8 cellular contexts compared by ENCODE assay signal in genomic region chr2:98731709-98732349, GRCh38. TPM values are rescaled to one million over a fixed set of nuclear protein-coding genes. Genes with fewer than 3 reads are reported as not detected.
DNase-seq lines count a peak whose midpoint lies in the region; ATAC-seq and TF ChIP-seq lines count a peak whose summit lies in the region.

No MANE protein-coding gene starts in this region.

- peak overlapping the region; percentile 94 for H3K4me3 Mint-ChIP-seq in activated CD4-positive, alpha-beta T cell treated with anti-CD3 and anti-CD28 coated beads, Interleukin-2, amount 10 ng/mL, durations not matched to agents 7 days and 5 days
- H3K4me3 Mint-ChIP-seq in activated T-helper 17 cell treated with anti-CD3 and anti-CD28 coated beads, Interleukin-2, amount 50 U/mL, for 72 hours: peak overlapping the region; percentile 90

- peaks cover 36% of the 10 kb centered on the region for H3K36me3 Mint-ChIP-seq in activated CD4-positive, alpha-beta T cell treated with anti-CD3 and anti-CD28 coated beads, Interleukin-2, amount 10 ng/mL, durations not matched to agents 7 days and 5 days (ENCODE audit: low read depth)
- H3K36me3 Mint-ChIP-seq in activated T-helper 17 cell treated with anti-CD3 and anti-CD28 coated beads, Interleukin-2, amount 50 U/mL, for 72 hours (ENCODE audit: low read depth): peaks cover 31% of the 10 kb centered on the region

- DNase-seq in activated CD4-positive, alpha-beta T cell treated with anti-CD3 and anti-CD28 coated beads, Interleukin-2, amount 10 ng/mL, durations not matched to agents 7 days and 5 days: no peak
- no peak for DNase-seq in activated CD4-positive, alpha-beta T cell treated with anti-CD3 and anti-CD28 coated beads, Interleukin-2, amount 50 U/mL, for 4 hours
- no peak for DNase-seq in kidney epithelial cell (ENCODE audit: low read depth)
- no peak for DNase-seq in thoracic aorta (ENCODE audit: low spot score)
- DNase-seq in HUDEP-2 (lab: John Stamatoyannopoulos, UW; ENCODE audit: unreplicated experiment in 76 of 76): no peak
- no peak for DNase-seq in NK-92 (lab: John Stamatoyannopoulos, UW; ENCODE audit: unreplicated experiment)

- peaks cover 21 to 35% of the 10 kb centered on the region in 2 donors for H3K4me1 ChIP-seq in thoracic aorta (ENCODE audit: control insufficient read depth in 1 of 2, low read depth in 2 of 2)

- H3K4me1 Mint-ChIP-seq in activated CD4-positive, alpha-beta T cell treated with anti-CD3 and anti-CD28 coated beads, Interleukin-2, amount 10 ng/mL, durations not matched to agents 7 days and 5 days: peaks cover 60% of the 10 kb centered on the region
- H3K4me1 Mint-ChIP-seq in activated T-helper 17 cell treated with anti-CD3 and anti-CD28 coated beads, Interleukin-2, amount 50 U/mL, for 72 hours: peaks cover 42% of the 10 kb centered on the region

- TF ChIP-seq CTCF in kidney epithelial cell (IDR thresholded peaks at IDR 0.05; ENCODE audit: insufficient read depth, low read length, poor library complexity, severe bottlenecking) (no peak), thoracic aorta (IDR thresholded peaks at IDR 0.05) (no peak)

- H3K4me3 ChIP-seq in kidney epithelial cell (ENCODE audit: low read depth, low read length): peak overlapping the region; percentile 55
- peak overlapping the region; percentile 84 for H3K4me3 ChIP-seq in thoracic aorta

- CTCF ChIA-PET in activated CD4-positive, alpha-beta T cell treated with anti-CD3 and anti-CD28 coated beads, Interleukin-2, amount 10 ng/mL, durations not matched to agents 7 days and 5 days (lab: Charles Lee): interaction anchor here (0.6 to 4.7 kb wide), 13 partner anchors 13 to 671 kb away, joined by 3 to 25 read pairs (median 4); no protein-coding TSS in a partner anchor

- H3K36me3 ChIP-seq in kidney epithelial cell (ENCODE audit: control insufficient read depth, insufficient read depth, low read length) (no peaks in the 10 kb centered on the region), thoracic aorta (no peaks in the 10 kb centered on the region)

- H3K27ac ChIP-seq in thoracic aorta: peak overlapping the region; percentile 74 to 83

- H3K27me3 ChIP-seq in kidney epithelial cell (ENCODE audit: control insufficient read depth, insufficient read depth, low read length) (no peaks in the 10 kb centered on the region), thoracic aorta (replicated peaks; ENCODE audit: insufficient read depth) (no peaks in the 10 kb centered on the region)

- POLR2A ChIA-PET in activated CD4-positive, alpha-beta T cell treated with anti-CD3 and anti-CD28 coated beads, Interleukin-2, amount 10 ng/mL, durations not matched to agents 7 days and 5 days (lab: Charles Lee): interaction anchor here (0.6 to 2.1 kb wide), 2 partner anchors 39 to 55 kb away, joined by 4 to 13 read pairs; no protein-coding TSS in a partner anchor

- no peaks in the 10 kb centered on the region for H3K27me3 Mint-ChIP-seq in activated CD4-positive, alpha-beta T cell treated with anti-CD3 and anti-CD28 coated beads, Interleukin-2, amount 10 ng/mL, durations not matched to agents 7 days and 5 days
- H3K27me3 Mint-ChIP-seq in activated T-helper 17 cell treated with anti-CD3 and anti-CD28 coated beads, Interleukin-2, amount 50 U/mL, for 72 hours: no peaks in the 10 kb centered on the region

- H3K9me3 Mint-ChIP-seq in activated CD4-positive, alpha-beta T cell treated with anti-CD3 and anti-CD28 coated beads, Interleukin-2, amount 10 ng/mL, durations not matched to agents 7 days and 5 days: peaks cover 8% of the 10 kb centered on the region
- peaks cover 3% of the 10 kb centered on the region for H3K9me3 Mint-ChIP-seq in activated T-helper 17 cell treated with anti-CD3 and anti-CD28 coated beads, Interleukin-2, amount 50 U/mL, for 72 hours

- no peaks in the 10 kb centered on the region for H3K9me3 ChIP-seq in thoracic aorta

- ATAC-seq in activated T-helper 17 cell treated with anti-CD3 and anti-CD28 coated beads, Interleukin-2, amount 50 U/mL, for 72 hours (replicated peaks): no peak
- no peak for ATAC-seq in thoracic aorta (ENCODE audit: insufficient number of reproducible peaks, low FRiP score, low read depth)
- ATAC-seq in HG02798 (IDR thresholded peaks at IDR 0.05; ENCODE audit: poor library complexity, unreplicated experiment): no peak

- H3K27ac Mint-ChIP-seq in activated CD4-positive, alpha-beta T cell treated with anti-CD3 and anti-CD28 coated beads, Interleukin-2, amount 10 ng/mL, durations not matched to agents 7 days and 5 days: peak overlapping the region; percentile 95
- peak overlapping the region; percentile 93 for H3K27ac Mint-ChIP-seq in activated T-helper 17 cell treated with anti-CD3 and anti-CD28 coated beads, Interleukin-2, amount 50 U/mL, for 72 hours

RNA-seq across cellular contexts. Expression of gene MGAT4A, which starts 0.9 kb away (rescaled TPM):
- total RNA-seq in activated CD4-positive, alpha-beta T cell treated with anti-CD3 and anti-CD28 coated beads, Interleukin-2, amount 10 ng/mL, durations not matched to agents 7 days and 5 days: 100 to 1,000 TPM in 1 of 2 experiments, 10 to 100 TPM in 1; 93.9 to 109 TPM
- 10 to 100 TPM; 79.7 to 99.0 TPM for total RNA-seq in activated T-helper 17 cell treated with anti-CD3 and anti-CD28 coated beads, Interleukin-2, amount 50 U/mL, for 72 hours
- total RNA-seq in kidney epithelial cell (3.2 and 5.8 TPM in 2 replicates), thoracic aorta (10 to 100 TPM; 44.0 to 80.8 TPM)
